ENCODE assay signal across 31 cellular contexts in genomic region chr11:22510010-22510409, GRCh38.
DNase-seq lines count a peak whose midpoint lies in the region; TF ChIP-seq lines count a peak whose summit lies in the region.
"Had no signal": no experiment of that assay in that cellular context is flagged by ENCODE, and none has a peak within 500 bp of the region (broad histone marks: within the 10 kb centered on the region; RNA-seq: fewer than 3 reads in every experiment).

No MANE protein-coding gene starts in this region.

- H2AFZ ChIP-seq in mesenchymal stem cell (ENCODE audit: low read depth, low read length), result no peak overlapping the region

- H3K27me3 ChIP-seq in breast epithelium, result no peaks in the 10 kb centered on the region
- H3K27me3 ChIP-seq in mesenchymal stem cell (ENCODE audit: control insufficient read depth in 1 of 2, insufficient read depth in 1 of 2, low read length in 2 of 2), result no peaks in the 10 kb centered on the region
- H3K27me3 ChIP-seq: cardiac muscle cell, right atrium auricular region, testis, uterus had no signal

- no peaks in the 10 kb centered on the region for H3K36me3 ChIP-seq in breast epithelium
- H3K36me3 ChIP-seq in mesenchymal stem cell (ENCODE audit: control insufficient read depth in 1 of 2, insufficient read depth in 2 of 2, low read depth in 1 of 2, low read length in 2 of 2), result no peaks in the 10 kb centered on the region
- H3K36me3 ChIP-seq: cardiac muscle cell, right atrium auricular region, uterus, WERI-Rb-1 had no signal

- no peak overlapping the region for H2BK120ac ChIP-seq in mesenchymal stem cell (ENCODE audit: low read depth, low read length)

- 74% methylated on average over 2 of the region's 2 CpGs for WGBS in mesenchymal stem cell

- H4K8ac ChIP-seq in mesenchymal stem cell (ENCODE audit: low read length), result no peak overlapping the region

- H3K27me3 Mint-ChIP-seq in MCF 10A (ENCODE audit: insufficient read depth, unreplicated experiment), result no peaks in the 10 kb centered on the region

- no peak overlapping the region for H2BK15ac ChIP-seq in mesenchymal stem cell (ENCODE audit: low read depth, poor library complexity, severe bottlenecking)

- H4K91ac ChIP-seq in mesenchymal stem cell (ENCODE audit: low read length), result no peak overlapping the region

- DNase-seq in MCF 10A (ENCODE audit: unreplicated experiment) (peak; percentile 4), breast epithelium (ENCODE audit: low spot score in 2 of 2) (no peak), epithelial cell of esophagus (ENCODE audit: low read depth) (peak; percentile 41), mesenchymal stem cell (no peak), activated gamma-delta T cell (lab: John Stamatoyannopoulos, UW) (no peak), midbrain (lab: John Stamatoyannopoulos, UW) (no peak), NCI-H1436 treated with DMSO at 0.1 percent for 48 hours (lab: John Stamatoyannopoulos, UW) (no peak), SW 1271 (lab: John Stamatoyannopoulos, UW) (no peak)
- DNase-seq: activated CD4-positive, alpha-beta T cell treated with anti-CD3 and anti-CD28 coated beads for 48 hours; activated naive CD4-positive, alpha-beta T cell treated with anti-CD3 and anti-CD28 coated beads, Interleukin-2, amount 50 U/mL, for 16 hours; amygdala; CD4-positive, alpha-beta T cell; effector memory CD8-positive, alpha-beta T cell; HFFc6; hippocampal formation; left cardiac atrium; NCI-H1048; NCI-H187 treated with DMSO at 0.1 percent for 48 hours; NCI-H526 treated with DMSO at 0.1 percent for 48 hours; posterior cingulate gyrus; Right ventricle myocardium superior; stimulated activated naive CD8-positive, alpha-beta T cell treated with anti-CD3 and anti-CD28 coated beads, Interleukin-15, Interleukin-2, amounts not matched to agents 100 U/mL and 50 U/mL, for 24 hours; T1000; testis; uterus; WERI-Rb-1 had no signal

- H3K9me3 ChIP-seq in breast epithelium, result no peaks in the 10 kb centered on the region
- H3K9me3 ChIP-seq in mesenchymal stem cell (ENCODE audit: control insufficient read depth, low read length), result no peaks in the 10 kb centered on the region
- H3K9me3 ChIP-seq: right atrium auricular region, testis, uterus had no signal

- CTCF ChIA-PET in MCF 10A (lab: Yijun Ruan, JAX), result interaction anchor here (0.7 to 1.2 kb wide), 2 partner anchors 28 to 30 kb away, joined by 5 to 6 read pairs; no protein-coding TSS in a partner anchor

- H3K4me3 ChIP-seq in breast epithelium, result no peak overlapping the region
- no peak overlapping the region for H3K4me3 ChIP-seq in epithelial cell of esophagus (ENCODE audit: low read length)
- H3K4me3 ChIP-seq in mesenchymal stem cell (ENCODE audit: insufficient read depth in 1 of 2, low read depth in 1 of 2, low read length in 2 of 2), result peak overlapping the region in 1 of 2 experiments; percentile 42
- H3K4me3 ChIP-seq: cardiac muscle cell, coronary artery, right atrium auricular region, smooth muscle cell, testis, uterus had no signal

- H3K4me1 Mint-ChIP-seq in MCF 10A (ENCODE audit: insufficient read depth, unreplicated experiment), result peaks cover 12% of the 10 kb centered on the region
- H3K4me1 Mint-ChIP-seq: activated T-helper 17 cell treated with anti-CD3 and anti-CD28 coated beads, Interleukin-2, amount 50 U/mL, for 72 hours had no signal

- H3K18ac ChIP-seq in mesenchymal stem cell (ENCODE audit: low read depth in 1 of 2, low read length in 2 of 2), result no peak overlapping the region

- H3K79me1 ChIP-seq in mesenchymal stem cell (replicated peaks; ENCODE audit: low read length, poor library complexity, severe bottlenecking), result no peaks in the 10 kb centered on the region

- H3K4me1 ChIP-seq in breast epithelium (no peaks in the 10 kb centered on the region), mesenchymal stem cell (ENCODE audit: control insufficient read depth, insufficient read depth, low read depth, low read length) (no peaks in the 10 kb centered on the region)
- H3K4me1 ChIP-seq: right atrium auricular region, testis, uterus had no signal

- H2BK5ac ChIP-seq in mesenchymal stem cell (ENCODE audit: low read depth, low read length, poor library complexity, severe bottlenecking), result no peak overlapping the region

- H3K9ac ChIP-seq in mesenchymal stem cell (ENCODE audit: low read length), result peak overlapping the region; percentile 67

- H3K4me3 Mint-ChIP-seq in MCF 10A (ENCODE audit: unreplicated experiment), result no peak overlapping the region
- H3K4me3 Mint-ChIP-seq: activated T-helper 17 cell treated with anti-CD3 and anti-CD28 coated beads, Interleukin-2, amount 50 U/mL, for 72 hours; CD4-positive, alpha-beta T cell; effector memory CD8-positive, alpha-beta T cell; HFFc6 had no signal

- H3K9me3 Mint-ChIP-seq in MCF 10A (ENCODE audit: unreplicated experiment), result peaks cover 7% of the 10 kb centered on the region
- H3K9me3 Mint-ChIP-seq: activated T-helper 17 cell treated with anti-CD3 and anti-CD28 coated beads, Interleukin-2, amount 50 U/mL, for 72 hours; CD4-positive, alpha-beta T cell; effector memory CD8-positive, alpha-beta T cell had no signal

- H3K14ac ChIP-seq in mesenchymal stem cell (ENCODE audit: low read length in 2 of 2), result no peak overlapping the region

- no peak overlapping the region for H3K4ac ChIP-seq in mesenchymal stem cell (ENCODE audit: low read depth in 1 of 2, low read length in 2 of 2)

- H3K27ac ChIP-seq in breast epithelium (peak overlapping the region in 1 of 2 donors; percentile 61), mesenchymal stem cell (ENCODE audit: low read length, poor library complexity, severe bottlenecking) (no peak overlapping the region)
- H3K27ac ChIP-seq: cardiac muscle cell, coronary artery, right atrium auricular region, testis, uterus, WERI-Rb-1 had no signal

- no peak for TF ChIP-seq CTCF in MCF 10A (IDR thresholded peaks at IDR 0.05; ENCODE audit: unreplicated experiment)
- TF ChIP-seq CTCF in breast epithelium (IDR thresholded peaks at IDR 0.05), result no peak
- no peak for TF ChIP-seq CTCF in epithelial cell of esophagus (IDR thresholded peaks at IDR 0.05; ENCODE audit: insufficient read depth, low read depth, low read length, missing control alignments)

- H3K36me3 Mint-ChIP-seq in MCF 10A (ENCODE audit: insufficient read depth, unreplicated experiment), result no peaks in the 10 kb centered on the region

- intact Hi-C loops in MCF 10A (cut with micrococcal nuclease), result loop anchor here (5.0 kb wide), 1 partner anchor 43 kb away; no protein-coding TSS in a partner anchor
- intact Hi-C loops in breast epithelium (cut with DNase I; ENCODE audit: low total_unique reads), result no loop called here

- BruUV-seq in MCF 10A (replicated peaks; lab: Mats Ljungman, UMichigan), result no TSS peak

- POLR2A ChIA-PET in MCF 10A (lab: Yijun Ruan, JAX), result interaction anchor here (0.6 to 0.8 kb wide), 2 partner anchors 22 to 319 kb away, joined by 3 read pairs; partner anchors contain the start of gene SVIP

- TF ChIP-seq POLR2A in breast epithelium (IDR thresholded peaks at IDR 0.05), result no peak

- peak overlapping the region; percentile 0 for H3K27ac Mint-ChIP-seq in MCF 10A (ENCODE audit: low read depth, unreplicated experiment)
- H3K27ac Mint-ChIP-seq: activated T-helper 17 cell treated with anti-CD3 and anti-CD28 coated beads, Interleukin-2, amount 50 U/mL, for 72 hours; CD4-positive, alpha-beta T cell; effector memory CD8-positive, alpha-beta T cell; HFFc6 had no signal

- no peak overlapping the region for H2AK5ac ChIP-seq in mesenchymal stem cell (ENCODE audit: low read length, severe bottlenecking)

- no peak overlapping the region for H2BK12ac ChIP-seq in mesenchymal stem cell (ENCODE audit: low read length in 2 of 2)

- no peak overlapping the region for H3K23ac ChIP-seq in mesenchymal stem cell (ENCODE audit: low read length in 2 of 2)

- H3K4me2 ChIP-seq in mesenchymal stem cell (ENCODE audit: low read length, poor library complexity, severe bottlenecking), result no peak overlapping the region
- H3K4me2 ChIP-seq: smooth muscle cell had no signal

Comparison
In these comparisons a context has a peak if more than half of its experiments do, and no peak if none do; other contexts are left out.
1. DNase-seq: peak in MCF 10A (single experiment) and epithelial cell of esophagus (single experiment); none in breast epithelium (0 of 2), mesenchymal stem cell (single experiment), activated gamma-delta T cell (single experiment), midbrain (single experiment), NCI-H1436 treated with DMSO at 0.1 percent for 48 hours (single experiment) and SW 1271 (0 of 2).